28 cellular contexts compared by ENCODE assay signal in the genomic region with DNA sequence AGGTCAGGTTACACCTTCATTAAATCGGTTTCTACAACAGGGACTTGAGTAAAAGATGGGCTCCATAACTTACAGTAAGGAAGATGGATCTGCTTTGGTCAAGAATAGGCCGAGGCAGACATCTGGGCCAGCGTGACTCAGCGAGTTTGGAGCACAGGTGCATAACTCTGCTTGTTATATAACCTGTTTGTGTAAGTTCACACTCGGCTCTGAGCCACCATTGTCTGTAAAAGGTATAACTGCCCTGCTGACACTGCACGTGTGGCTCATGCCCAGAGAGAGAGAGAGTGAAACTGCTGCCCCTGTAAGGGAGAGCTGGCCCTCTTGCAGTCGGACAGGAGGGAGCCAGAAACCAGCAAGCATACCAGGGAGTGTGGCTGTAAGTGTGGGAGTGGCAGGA.
"Had no signal": no experiment of that assay in that cellular context is flagged by ENCODE, and none has a peak within 500 bp of the region (broad histone marks: within the 10 kb centered on the region; RNA-seq: fewer than 3 reads in every experiment).

No MANE protein-coding gene starts in this region.

- H3K4me3 ChIP-seq: ascending aorta, body of pancreas, SK-N-MC had no signal

- H3K4me1 Mint-ChIP-seq: activated CD4-positive, alpha-beta T cell treated with anti-CD3 and anti-CD28 coated beads, Interleukin-2, amount 10 ng/mL, durations not matched to agents 7 days and 5 days; activated naive CD8-positive, alpha-beta T cell treated with anti-CD3 and anti-CD28 coated beads, Interleukin-2, amount 50 U/mL, for 24 hours; T-cell had no signal

- H3K27ac ChIP-seq: ascending aorta, body of pancreas, SK-N-MC, VCaP had no signal

- H3K4me3 Mint-ChIP-seq: activated CD4-positive, alpha-beta memory T cell treated with anti-CD3 and anti-CD28 coated beads for 36 hours; activated CD4-positive, alpha-beta T cell treated with anti-CD3 and anti-CD28 coated beads, Interleukin-2, amount 10 ng/mL, durations not matched to agents 7 days and 5 days; activated naive CD8-positive, alpha-beta T cell treated with anti-CD3 and anti-CD28 coated beads, Interleukin-2, amount 50 U/mL, for 24 hours; activated T-cell treated with anti-CD3 and anti-CD28 coated beads, Interleukin-2, amount 50 U/mL, for 4 hours; T-cell had no signal

- H3K4me1 ChIP-seq: ascending aorta, body of pancreas had no signal

- H3K27ac Mint-ChIP-seq: activated CD4-positive, alpha-beta memory T cell treated with anti-CD3 and anti-CD28 coated beads for 36 hours; activated CD4-positive, alpha-beta T cell treated with anti-CD3 and anti-CD28 coated beads, Interleukin-2, amount 10 ng/mL, durations not matched to agents 7 days and 5 days; activated naive CD4-positive, alpha-beta T cell treated with anti-CD3 and anti-CD28 coated beads, Interleukin-2, amount 50 U/mL, for 72 hours; activated naive CD8-positive, alpha-beta T cell treated with anti-CD3 and anti-CD28 coated beads, Interleukin-2, amount 50 U/mL, for 24 hours; T-cell had no signal

- H3K9me3 ChIP-seq: ascending aorta, body of pancreas had no signal

- ATAC-seq: activated naive CD4-positive, alpha-beta T cell treated with anti-CD3 and anti-CD28 coated beads, Interleukin-2, amount 50 U/mL, for 72 hours; activated naive CD8-positive, alpha-beta T cell treated with anti-CD3 and anti-CD28 coated beads, Interleukin-2, amount 50 U/mL, for 24 hours; activated T-cell treated with anti-CD3 and anti-CD28 coated beads, Interleukin-2, amount 50 U/mL, for 4 hours; body of pancreas; Right ventricle myocardium inferior; T-cell had no signal

- H3K27me3 ChIP-seq: ascending aorta, body of pancreas had no signal

- H3K36me3 Mint-ChIP-seq: activated CD4-positive, alpha-beta memory T cell treated with anti-CD3 and anti-CD28 coated beads for 36 hours; T-cell had no signal

- H3K36me3 ChIP-seq: ascending aorta had no signal

- DNase-seq: activated CD4-positive, alpha-beta memory T cell treated with anti-CD3 and anti-CD28 coated beads for 36 hours; activated CD4-positive, alpha-beta T cell treated with anti-CD3 and anti-CD28 coated beads, Interleukin-2, amount 10 ng/mL, durations not matched to agents 7 days and 5 days; activated CD4-positive, CD25-positive, alpha-beta regulatory T cell; activated CD8-positive, alpha-beta memory T cell treated with anti-CD3 and anti-CD28 coated beads for 24 hours; activated effector memory CD4-positive, alpha-beta T cell treated with anti-CD3 and anti-CD28 coated beads, Interleukin-2, amount 50 U/mL, for 16 hours; activated naive CD4-positive, alpha-beta T cell treated with Interleukin-2 at 50 U/mL for 16 hours; activated naive CD8-positive, alpha-beta T cell treated with anti-CD3 and anti-CD28 coated beads, Interleukin-2, amount 50 U/mL, for 24 hours; activated T-cell treated with anti-CD3 and anti-CD28 coated beads, Interleukin-2, amount 50 U/mL, for 4 hours; amniotic stem cell; body of pancreas; central memory CD4-positive, alpha-beta T cell; Karpas-422; NCI-H1048; NCI-H146; NCI-H187 treated with DMSO at 0.1 percent for 48 hours; NCI-H2107; NCI-H2171 treated with DMSO at 0.1 percent for 48 hours; NCI-H226; NCI-H526; NCI-H82; T-cell; T-helper 2 cell; T1000 had no signal

- H3K27me3 Mint-ChIP-seq: activated CD4-positive, alpha-beta memory T cell treated with anti-CD3 and anti-CD28 coated beads for 36 hours; activated naive CD8-positive, alpha-beta T cell treated with anti-CD3 and anti-CD28 coated beads, Interleukin-2, amount 50 U/mL, for 24 hours; T-cell had no signal
